9 cellular contexts compared by ENCODE assay signal in the genomic region with DNA sequence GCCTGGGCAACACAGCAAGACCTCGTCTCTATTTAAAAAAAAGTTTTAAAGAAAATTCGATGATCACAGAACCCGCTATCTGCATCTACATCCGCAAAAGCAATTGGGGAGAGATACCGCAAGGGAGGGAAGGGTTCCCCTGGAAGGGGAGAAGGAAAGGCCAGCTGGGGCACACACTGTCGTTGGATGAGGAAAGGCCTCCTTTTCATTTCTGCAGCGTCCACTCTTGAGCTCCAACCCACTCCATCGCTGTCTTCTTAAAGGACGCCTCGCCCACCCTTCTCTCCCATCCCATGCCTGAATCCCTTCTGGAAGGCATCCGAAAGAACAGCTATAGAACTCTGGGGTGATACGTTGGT. TPM values are rescaled to one million over a fixed set of nuclear protein-coding genes. Genes with fewer than 3 reads are reported as not detected.
A peak's percentile ranks its signal among the peaks of the same experiment; 100 is the strongest.
DNase-seq lines count a peak whose midpoint lies in the region; ATAC-seq and TF ChIP-seq lines count a peak whose summit lies in the region.
"Had no signal": no experiment of that assay in that cellular context is flagged by ENCODE, and none has a peak within 500 bp of the region (broad histone marks: within the 10 kb centered on the region; RNA-seq: fewer than 3 reads in every experiment).

No MANE protein-coding gene starts in this region.

- no peak for DNase-seq in activated naive CD4-positive, alpha-beta T cell treated with anti-CD3 and anti-CD28 coated beads, Interleukin-2, amount 50 U/mL, for 72 hours (ENCODE audit: low spot score in 2 of 2)
- no peak for DNase-seq in activated naive CD4-positive, alpha-beta T cell (lab: John Stamatoyannopoulos, UW)
- DNase-seq in colonic mucosa (no peak), upper lobe of right lung (no peak), NCI-H345 treated with DMSO at 0.1 percent for 48 hours (lab: John Stamatoyannopoulos, UW; ENCODE audit: unreplicated experiment) (no peak), superior temporal gyrus (ENCODE audit: extremely low spot score) (no peak)

- H3K36me3 Mint-ChIP-seq in activated naive CD4-positive, alpha-beta T cell treated with anti-CD3 and anti-CD28 coated beads, Interleukin-2, amount 50 U/mL, for 72 hours: peaks cover 12 to 30% of the 10 kb centered on the region in 2 donors

- peak; percentile 1 for ATAC-seq in activated naive CD4-positive, alpha-beta T cell treated with anti-CD3 and anti-CD28 coated beads, Interleukin-2, amount 50 U/mL, for 72 hours
- ATAC-seq in upper lobe of right lung (no peak), GM19463 (IDR thresholded peaks at IDR 0.05; ENCODE audit: unreplicated experiment) (no peak)

- TF ChIP-seq CTCF in colonic mucosa (IDR thresholded peaks at IDR 0.05): no peak
- TF ChIP-seq CTCF in upper lobe of right lung (IDR thresholded peaks at IDR 0.05): no peak

- no peaks in the 10 kb centered on the region for H3K9me3 Mint-ChIP-seq in activated naive CD4-positive, alpha-beta T cell treated with anti-CD3 and anti-CD28 coated beads, Interleukin-2, amount 50 U/mL, for 72 hours

- peaks cover 6% of the 10 kb centered on the region for H3K36me3 ChIP-seq in colonic mucosa
- H3K36me3 ChIP-seq in mucosa of rectum (ENCODE audit: control insufficient read depth in 2 of 2, insufficient read depth in 2 of 2, low read length in 2 of 2): peaks cover 11 to 12% of the 10 kb centered on the region in 2 donors
- H3K36me3 ChIP-seq in upper lobe of right lung: peaks cover 20% of the 10 kb centered on the region

- peaks cover 27% of the 10 kb centered on the region for H3K27me3 ChIP-seq in colonic mucosa
- H3K27me3 ChIP-seq in mucosa of rectum (ENCODE audit: control insufficient read depth in 2 of 2, insufficient read depth in 2 of 2, low read length in 2 of 2): peaks cover 19 to 23% of the 10 kb centered on the region in 2 donors
- H3K27me3 ChIP-seq in upper lobe of right lung: peaks cover 29% of the 10 kb centered on the region

- H3K27ac ChIP-seq in colonic mucosa: no peak overlapping the region
- no peak overlapping the region for H3K27ac ChIP-seq in mucosa of rectum (ENCODE audit: low read depth in 2 of 2, low read length in 2 of 2)
- no peak overlapping the region for H3K27ac ChIP-seq in upper lobe of right lung

- peak overlapping the region in 1 of 2 donors; percentile 22 for H3K27ac Mint-ChIP-seq in activated naive CD4-positive, alpha-beta T cell treated with anti-CD3 and anti-CD28 coated beads, Interleukin-2, amount 50 U/mL, for 72 hours

- H3K4me1 ChIP-seq in colonic mucosa (peaks cover 6% of the 10 kb centered on the region), mucosa of rectum (ENCODE audit: control insufficient read depth in 2 of 2, insufficient read depth in 2 of 2, low read length in 2 of 2) (peaks cover 11 to 21% of the 10 kb centered on the region in 2 donors), upper lobe of right lung (peaks cover 21% of the 10 kb centered on the region)

- H3K9ac ChIP-seq in colonic mucosa (ENCODE audit: low read depth in 2 of 2, low read length in 2 of 2): peak overlapping the region; percentile 62 to 68
- H3K9ac ChIP-seq in mucosa of rectum (ENCODE audit: low read depth in 1 of 2, low read length in 2 of 2): peak overlapping the region; percentile 49 to 54

- H3K4me3 ChIP-seq in colonic mucosa: peak overlapping the region; percentile 60
- peak overlapping the region; percentile 64 to 83 for H3K4me3 ChIP-seq in mucosa of rectum (ENCODE audit: low read length in 2 of 2)
- H3K4me3 ChIP-seq in upper lobe of right lung: peak overlapping the region; percentile 65

- intact Hi-C loops in colonic mucosa (cut with DNase I) (no loop called here), upper lobe of right lung (cut with DNase I) (no loop called here)

- H3K9me3 ChIP-seq in colonic mucosa (no peaks in the 10 kb centered on the region), mucosa of rectum (ENCODE audit: control insufficient read depth in 2 of 2, low read length in 2 of 2) (no peaks in the 10 kb centered on the region), upper lobe of right lung (no peaks in the 10 kb centered on the region)

RNA-seq across cellular contexts. Expression of a gene that starts 3.2 kb away (rescaled TPM):
- total RNA-seq in activated naive CD4-positive, alpha-beta T cell treated with anti-CD3 and anti-CD28 coated beads, Interleukin-2, amount 50 U/mL, for 72 hours: under 1 TPM in 1 of 2 donors, not detected in 1; 0.10 TPM
- total RNA-seq in colonic mucosa (under 1 TPM; 0.08 to 0.22 TPM), upper lobe of right lung (not detected)
- total RNA-seq: T-helper 2 cell treated with Interferon-gamma antibody and Interleukin-4, amounts not matched to agents 100 ng/mL and 5 ng/mL, for 36 hours had no signal

RNA-seq across cellular contexts. Expression of a gene that starts 11.1 kb away (rescaled TPM):
- 10 to 100 TPM; 33.1 to 89.8 TPM for total RNA-seq in activated naive CD4-positive, alpha-beta T cell treated with anti-CD3 and anti-CD28 coated beads, Interleukin-2, amount 50 U/mL, for 72 hours
- total RNA-seq in colonic mucosa: 100 to 1,000 TPM in 1 of 2 donors, 10 to 100 TPM in 1; 80.5 to 110 TPM
- 131 TPM for total RNA-seq in upper lobe of right lung

RNA-seq across cellular contexts. Expression of a gene that starts 30.3 kb away (rescaled TPM):
- total RNA-seq in activated naive CD4-positive, alpha-beta T cell treated with anti-CD3 and anti-CD28 coated beads, Interleukin-2, amount 50 U/mL, for 72 hours: not detected
- under 1 TPM in 1 of 2 donors, not detected in 1; 0.16 TPM for total RNA-seq in colonic mucosa
- total RNA-seq in upper lobe of right lung: not detected
- total RNA-seq: T-helper 2 cell treated with Interferon-gamma antibody and Interleukin-4, amounts not matched to agents 100 ng/mL and 5 ng/mL, for 36 hours had no signal

RNA-seq across cellular contexts. Expression of a gene that starts 54.7 kb away (rescaled TPM):
- not detected for total RNA-seq in activated naive CD4-positive, alpha-beta T cell treated with anti-CD3 and anti-CD28 coated beads, Interleukin-2, amount 50 U/mL, for 72 hours
- total RNA-seq in colonic mucosa (under 1 TPM in 1 of 2 donors, not detected in 1; 0.11 TPM), upper lobe of right lung (4.0 TPM)
- total RNA-seq: T-helper 2 cell treated with Interferon-gamma antibody and Interleukin-4, amounts not matched to agents 100 ng/mL and 5 ng/mL, for 36 hours had no signal

Comparison
In these comparisons a context has a peak if more than half of its experiments do, and no peak if none do; other contexts are left out.
1. ATAC-seq: peak in activated naive CD4-positive, alpha-beta T cell treated with anti-CD3 and anti-CD28 coated beads, Interleukin-2, amount 50 U/mL, for 72 hours (2 of 2); none in upper lobe of right lung (single experiment) and GM19463 (single experiment).
2. Peak in every context shown above with its lines, with median percentiles within 50 percentile points of each other: H3K4me3 ChIP-seq.